18 cellular contexts compared by ENCODE assay signal in genomic region chr17:47690121-47690520, GRCh38. TPM values are rescaled to one million over a fixed set of nuclear protein-coding genes. Genes with fewer than 3 reads are reported as not detected.
A peak's percentile ranks its signal among the peaks of the same experiment; 100 is the strongest.
DNase-seq lines count a peak whose midpoint lies in the region; ATAC-seq and TF ChIP-seq lines count a peak whose summit lies in the region.
"Had no signal": no experiment of that assay in that cellular context is flagged by ENCODE, and none has a peak within 500 bp of the region (broad histone marks: within the 10 kb centered on the region; RNA-seq: fewer than 3 reads in every experiment).

No MANE protein-coding gene starts in this region.

- in situ Hi-C loops in GM13976 (cut with MboI; ENCODE audit: low sequenced_read_pairs, unreplicated experiment), result loop anchor here (10.0 kb wide), 1 partner anchor 105 kb away; no protein-coding TSS in a partner anchor

- H2BK20ac ChIP-seq in H9 (ENCODE audit: low read depth, low read length, poor library complexity, severe bottlenecking), result no peak overlapping the region

- no peaks in the 10 kb centered on the region for H3K9me3 ChIP-seq in BLaER1 treated with 17β-estradiol and CSF1 and Interleukin-3, amounts not matched to agents 10 nM and 100 nM (replicated peaks in 1 of 11)
- no peaks in the 10 kb centered on the region for H3K9me3 ChIP-seq in H9 (ENCODE audit: control insufficient read depth, low read depth, low read length)
- H3K9me3 ChIP-seq: A549, Peyer's patch, SJSA1 had no signal

- peaks cover 3% of the 10 kb centered on the region for H3K23me2 ChIP-seq in H9 (ENCODE audit: insufficient read length, low read depth, low read length, poor library complexity, severe bottlenecking)

- no peaks in the 10 kb centered on the region for H3K9me3 Mint-ChIP-seq in activated T-cell treated with anti-CD3 and anti-CD28 coated beads, Interleukin-2, amount 50 U/mL, for 24 hours
- H3K9me3 Mint-ChIP-seq in activated T-cell treated with anti-CD3 and anti-CD28 coated beads, Interleukin-2, amount 50 U/mL, for 4 hours, result no peaks in the 10 kb centered on the region
- no peaks in the 10 kb centered on the region; a peak in 1 of 5 replicates for H3K9me3 Mint-ChIP-seq in H9
- no peaks in the 10 kb centered on the region for H3K9me3 Mint-ChIP-seq in stimulated activated naive B cell treated with anti-CD40 and anti-IgM and Interleukin-4, amounts not matched to agents 10 μg/mL and 1 μg/mL and 100 μg/mL, for 72 hours

- H4K8ac ChIP-seq in H9 (replicated peaks; ENCODE audit: insufficient read length, low read depth, low read length), result no peak overlapping the region

- DNase-seq in activated T-cell treated with anti-CD3 and anti-CD28 coated beads, Interleukin-2, amount 50 U/mL, for 24 hours, result no peak
- no peak for DNase-seq in activated T-cell treated with anti-CD3 and anti-CD28 coated beads, Interleukin-2, amount 50 U/mL, for 4 hours
- DNase-seq in H9 (peak; percentile 31), hepatic stellate cell (ENCODE audit: low spot score) (peak; percentile 5), GM13976 (ENCODE audit: low spot score) (no peak), DMS114 treated with DMSO at 0.1 percent for 48 hours (lab: John Stamatoyannopoulos, UW; ENCODE audit: unreplicated experiment) (no peak)
- no peak for DNase-seq in stimulated activated naive B cell treated with anti-CD40 and anti-IgM and Interleukin-4, amounts not matched to agents 10 μg/mL and 1 μg/mL and 100 μg/mL, for 72 hours
- DNase-seq: C1 segment of cervical spinal cord, DMS 273 treated with DMSO at 0.1 percent for 48 hours, NCI-H1092 treated with DMSO at 0.1 percent for 48 hours, NCI-H146, NCI-H2029 treated with DMSO at 0.1 percent for 48 hours, NCI-H2171, Peyer's patch had no signal

- no peak overlapping the region for H3K9ac ChIP-seq in BLaER1 treated with 17β-estradiol and CSF1 and Interleukin-3, amounts not matched to agents 10 nM and 100 nM
- H3K9ac ChIP-seq in H9 (ENCODE audit: extremely low read depth, insufficient read length, low read length), result no peak overlapping the region

- no peak overlapping the region for H3T11ph ChIP-seq in H9 (ENCODE audit: low read length)

- WGBS in H9 (ENCODE audit: extremely low coverage, insufficient read length, low lambda C conversion rate), result no CpG with 5 or more reads among the region's 3 CpGs

- H4K20me1 ChIP-seq in BLaER1 treated with 17β-estradiol and CSF1 and Interleukin-3, amounts not matched to agents 10 nM and 100 nM, result peaks cover 0 to 38% (median 17%) of the 10 kb centered on the region in 11 experiments; a peak in 11 of 22 replicates
- no peaks in the 10 kb centered on the region for H4K20me1 ChIP-seq in H9 (ENCODE audit: control insufficient read depth, insufficient read depth, insufficient read length)

- H2BK15ac ChIP-seq in H9 (ENCODE audit: low read depth, low read length), result no peak overlapping the region

- no peak overlapping the region for H2AK5ac ChIP-seq in H9 (ENCODE audit: insufficient read length, low read length)

- no peak for ATAC-seq in activated T-cell treated with anti-CD3 and anti-CD28 coated beads, Interleukin-2, amount 50 U/mL, for 4 hours
- ATAC-seq in stimulated activated naive B cell treated with anti-CD40 and anti-IgM and Interleukin-4, amounts not matched to agents 10 μg/mL and 1 μg/mL and 100 μg/mL, for 72 hours (replicated peaks), result no peak
- ATAC-seq: A549, K562 had no signal

- no peaks in the 10 kb centered on the region for H3K27me3 Mint-ChIP-seq in activated T-cell treated with anti-CD3 and anti-CD28 coated beads, Interleukin-2, amount 50 U/mL, for 24 hours
- no peaks in the 10 kb centered on the region for H3K27me3 Mint-ChIP-seq in activated T-cell treated with anti-CD3 and anti-CD28 coated beads, Interleukin-2, amount 50 U/mL, for 4 hours (ENCODE audit: low read depth)
- H3K27me3 Mint-ChIP-seq in H9 (ENCODE audit: low read depth), result no peaks in the 10 kb centered on the region
- no peaks in the 10 kb centered on the region for H3K27me3 Mint-ChIP-seq in stimulated activated naive B cell treated with anti-CD40 and anti-IgM and Interleukin-4, amounts not matched to agents 10 μg/mL and 1 μg/mL and 100 μg/mL, for 72 hours

- H4K5ac ChIP-seq in H9 (ENCODE audit: insufficient read length, low read depth, low read length), result no peak overlapping the region

- peaks cover 11 to 33% (median 22%) of the 10 kb centered on the region in 11 experiments; a peak in 21 of 22 replicates for H3K36me3 ChIP-seq in BLaER1 treated with 17β-estradiol and CSF1 and Interleukin-3, amounts not matched to agents 10 nM and 100 nM
- H3K36me3 ChIP-seq: Peyer's patch had no signal

- no peak overlapping the region for H3K14ac ChIP-seq in H9 (ENCODE audit: insufficient read depth, low read length)

- H2BK120ac ChIP-seq in H9 (ENCODE audit: low read depth, low read length, poor library complexity, severe bottlenecking), result no peak overlapping the region

- H3K56ac ChIP-seq in H9 (ENCODE audit: insufficient read length, low read depth, low read length), result no peak overlapping the region

- no peak overlapping the region for H2BK5ac ChIP-seq in H9 (ENCODE audit: insufficient read length, low read length)

- peaks cover 28% of the 10 kb centered on the region for H3K36me3 Mint-ChIP-seq in activated T-cell treated with anti-CD3 and anti-CD28 coated beads, Interleukin-2, amount 50 U/mL, for 24 hours (ENCODE audit: low read depth)
- peaks cover 13% of the 10 kb centered on the region for H3K36me3 Mint-ChIP-seq in activated T-cell treated with anti-CD3 and anti-CD28 coated beads, Interleukin-2, amount 50 U/mL, for 4 hours (ENCODE audit: insufficient read depth)
- H3K36me3 Mint-ChIP-seq in H9 (ENCODE audit: insufficient read depth in 1 of 3, low read depth in 3 of 3), result peaks cover 0 to 8% (median 4%) of the 10 kb centered on the region in 3 experiments; a peak in 4 of 7 replicates
- H3K36me3 Mint-ChIP-seq in stimulated activated naive B cell treated with anti-CD40 and anti-IgM and Interleukin-4, amounts not matched to agents 10 μg/mL and 1 μg/mL and 100 μg/mL, for 72 hours, result peaks cover 2 to 10% of the 10 kb centered on the region in 2 donors

- no peaks in the 10 kb centered on the region for H3K79me2 ChIP-seq in H9 (ENCODE audit: insufficient read depth, low read length)

- no peak overlapping the region for H4K91ac ChIP-seq in H9 (ENCODE audit: insufficient read length, low read depth, low read length)

- H3K27ac ChIP-seq in BLaER1 treated with 17β-estradiol and CSF1 and Interleukin-3, amounts not matched to agents 10 nM and 100 nM, result 0 out of 22 replicates have a peak overlapping the region, but pooled peaks of 1 of the 11 experiments have one; percentile 0
- H3K27ac ChIP-seq in H9 (ENCODE audit: insufficient read length, low read depth, low read length), result no peak overlapping the region
- H3K27ac ChIP-seq: A549, Peyer's patch, SJSA1 had no signal

- peak overlapping the region; percentile 28 to 94 (median 91); a peak in 17 of 22 replicates for H3K4me2 ChIP-seq in BLaER1 treated with 17β-estradiol and CSF1 and Interleukin-3, amounts not matched to agents 10 nM and 100 nM
- H3K4me2 ChIP-seq in H9 (ENCODE audit: insufficient read depth, insufficient read length, low read length), result no peak overlapping the region
- H3K4me2 ChIP-seq: A549 had no signal

- no peak overlapping the region for H2BK12ac ChIP-seq in H9 (ENCODE audit: insufficient read length, low read depth, low read length)

- H3K4me1 ChIP-seq in BLaER1 treated with 17β-estradiol and CSF1 and Interleukin-3, amounts not matched to agents 10 nM and 100 nM, result peaks cover 41 to 73% (median 60%) of the 10 kb centered on the region in 10 experiments
- H3K4me1 ChIP-seq in H9 (ENCODE audit: insufficient read depth, low read length), result peaks cover 19% of the 10 kb centered on the region; the same call in 1 of the 2 replicates

- H3K4ac ChIP-seq in H9 (ENCODE audit: low read depth, low read length), result no peak overlapping the region

- no peak overlapping the region for H3K4me3 ChIP-seq in BLaER1 treated with 17β-estradiol and CSF1 and Interleukin-3, amounts not matched to agents 10 nM and 100 nM
- H3K4me3 ChIP-seq: A549, K562, Peyer's patch, SJSA1 had no signal

- H3K23ac ChIP-seq in H9 (ENCODE audit: insufficient read length, low read depth, low read length), result no peak overlapping the region

- H3K79me1 ChIP-seq in H9 (ENCODE audit: insufficient read depth, low read depth, low read length, poor library complexity, severe bottlenecking), result no peaks in the 10 kb centered on the region

- peaks cover 41% of the 10 kb centered on the region for H3K4me1 Mint-ChIP-seq in activated T-cell treated with anti-CD3 and anti-CD28 coated beads, Interleukin-2, amount 50 U/mL, for 24 hours (ENCODE audit: low read depth)
- peaks cover 30% of the 10 kb centered on the region for H3K4me1 Mint-ChIP-seq in activated T-cell treated with anti-CD3 and anti-CD28 coated beads, Interleukin-2, amount 50 U/mL, for 4 hours (ENCODE audit: low read depth)
- peaks cover 49 to 51% of the 10 kb centered on the region in 2 experiments for H3K4me1 Mint-ChIP-seq in H9
- H3K4me1 Mint-ChIP-seq in stimulated activated naive B cell treated with anti-CD40 and anti-IgM and Interleukin-4, amounts not matched to agents 10 μg/mL and 1 μg/mL and 100 μg/mL, for 72 hours, result peaks cover 23 to 24% of the 10 kb centered on the region in 2 donors

- H3K18ac ChIP-seq in H9 (ENCODE audit: insufficient read length, low read depth, low read length), result no peak overlapping the region

- no peaks in the 10 kb centered on the region for H3K27me3 ChIP-seq in BLaER1 treated with 17β-estradiol and CSF1 and Interleukin-3, amounts not matched to agents 10 nM and 100 nM
- no peaks in the 10 kb centered on the region for H3K27me3 ChIP-seq in H9 (ENCODE audit: insufficient read depth, low read length)
- H3K27me3 ChIP-seq: Peyer's patch had no signal

- H3K4me3 Mint-ChIP-seq in activated T-cell treated with anti-CD3 and anti-CD28 coated beads, Interleukin-2, amount 50 U/mL, for 24 hours, result no peak overlapping the region
- H3K4me3 Mint-ChIP-seq in activated T-cell treated with anti-CD3 and anti-CD28 coated beads, Interleukin-2, amount 50 U/mL, for 4 hours, result no peak overlapping the region
- H3K4me3 Mint-ChIP-seq in H9, result no peak overlapping the region
- H3K4me3 Mint-ChIP-seq in stimulated activated naive B cell treated with anti-CD40 and anti-IgM and Interleukin-4, amounts not matched to agents 10 μg/mL and 1 μg/mL and 100 μg/mL, for 72 hours, result no peak overlapping the region

- H2AFZ ChIP-seq in H9 (ENCODE audit: low read length), result no peak overlapping the region

- peak overlapping the region; percentile 48 for H3K27ac Mint-ChIP-seq in activated T-cell treated with anti-CD3 and anti-CD28 coated beads, Interleukin-2, amount 50 U/mL, for 24 hours
- H3K27ac Mint-ChIP-seq in H9, result no peak overlapping the region
- no peak overlapping the region for H3K27ac Mint-ChIP-seq in stimulated activated naive B cell treated with anti-CD40 and anti-IgM and Interleukin-4, amounts not matched to agents 10 μg/mL and 1 μg/mL and 100 μg/mL, for 72 hours

- no peak for TF ChIP-seq CTCF in H9 (conservative IDR thresholded peaks at IDR 0.05)
- TF ChIP-seq CTCF in GM13976 (IDR thresholded peaks at IDR 0.05; ENCODE audit: borderline replicate concordance, control extremely low read depth, extremely low read depth, insufficient read depth, missing control alignments), result no peak

RNA-seq across cellular contexts. Expression of gene TBKBP1, which starts 3.8 kb away (rescaled TPM):
- total RNA-seq in activated T-cell treated with anti-CD3 and anti-CD28 coated beads, Interleukin-2, amount 50 U/mL, for 4 hours, result 10 to 100 TPM; 24.4 to 34.7 (median 24.6) TPM
- total RNA-seq in H9 (2021), result 33.2 and 33.6 TPM in 2 replicates

RNA-seq across cellular contexts. Expression of gene KPNB1, which starts 40.4 kb away (rescaled TPM):
- total RNA-seq in activated T-cell treated with anti-CD3 and anti-CD28 coated beads, Interleukin-2, amount 50 U/mL, for 4 hours, result 100 to 1,000 TPM; 916 to 992 (median 944) TPM
- total RNA-seq in H9 (2021), result 742 and 764 TPM in 2 replicates

RNA-seq across cellular contexts. Expression of gene TBX21, which starts 42.9 kb away (rescaled TPM):
- total RNA-seq in activated T-cell treated with anti-CD3 and anti-CD28 coated beads, Interleukin-2, amount 50 U/mL, for 4 hours, result 100 to 1,000 TPM in 2 of 3 donors, 10 to 100 TPM in 1; 77.8 to 111 (median 101) TPM
- not detected in 2 replicates for total RNA-seq in H9 (2021)
- total RNA-seq: SJSA1 had no signal

Comparison
In these comparisons a context has a peak if more than half of its experiments do, and no peak if none do; other contexts are left out.
1. DNase-seq: peak in H9 (single experiment) and hepatic stellate cell (single experiment); none in activated T-cell treated with anti-CD3 and anti-CD28 coated beads, Interleukin-2, amount 50 U/mL, for 24 hours (single experiment), activated T-cell treated with anti-CD3 and anti-CD28 coated beads, Interleukin-2, amount 50 U/mL, for 4 hours (single experiment), GM13976 (single experiment), DMS114 treated with DMSO at 0.1 percent for 48 hours (single experiment) and stimulated activated naive B cell treated with anti-CD40 and anti-IgM and Interleukin-4, amounts not matched to agents 10 μg/mL and 1 μg/mL and 100 μg/mL, for 72 hours (single experiment).
2. RNA of gene TBX21, which starts 42.9 kb away (total RNA-seq): 77.8 to 111 TPM in activated T-cell treated with anti-CD3 and anti-CD28 coated beads, Interleukin-2, amount 50 U/mL, for 4 hours; not detected in H9; every median in the first group is over 10 times any median in the second.